31 cellular contexts compared by ENCODE assay signal in the genomic region with DNA sequence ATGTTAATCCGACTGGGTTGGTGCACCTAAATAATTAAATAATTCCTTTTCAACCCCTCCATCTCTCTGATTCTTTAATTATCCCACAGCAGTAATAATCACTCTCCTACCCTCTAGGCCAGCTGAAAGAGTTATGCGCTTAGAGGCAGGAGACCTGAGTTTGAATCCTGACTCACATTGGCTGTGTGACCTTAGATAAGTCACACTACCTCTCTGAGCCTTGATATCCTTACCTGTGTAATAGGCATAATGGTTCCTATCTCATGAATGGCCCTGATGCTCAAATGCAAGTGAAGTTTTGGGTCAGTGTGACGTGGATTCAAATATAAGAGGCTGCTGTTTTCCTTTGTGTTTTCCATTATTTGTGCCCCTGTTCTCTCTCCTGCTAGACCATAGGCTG. TPM values are rescaled to one million over a fixed set of nuclear protein-coding genes. Genes with fewer than 3 reads are reported as not detected.
"Had no signal": no experiment of that assay in that cellular context is flagged by ENCODE, and none has a peak within 500 bp of the region (broad histone marks: within the 10 kb centered on the region; RNA-seq: fewer than 3 reads in every experiment).

No MANE protein-coding gene starts in this region.

- H3K9me3 ChIP-seq: ascending aorta, heart left ventricle, lower lobe of right lung, neutrophil, prostate gland, upper lobe of left lung, vagina had no signal

- H3K27me3 ChIP-seq: ascending aorta, brain microvascular endothelial cell, heart left ventricle, neutrophil, upper lobe of left lung, vagina had no signal

- H3K4me3 Mint-ChIP-seq: activated CD4-positive, alpha-beta T cell treated with anti-CD3 and anti-CD28 coated beads for 36 hours; activated naive CD4-positive, alpha-beta T cell treated with anti-CD3 and anti-CD28 coated beads, Interleukin-2, amount 10 ng/mL, durations not matched to agents 7 days and 5 days; activated naive CD8-positive, alpha-beta T cell treated with anti-CD3 and anti-CD28 coated beads, Interleukin-2, amount 10 ng/mL, durations not matched to agents 7 days and 5 days; effector memory CD8-positive, alpha-beta T cell; natural killer cell treated with Interleukin-12 subunit alpha and Interleukin-12 subunit beta and Interleukin-15 and Interleukin-18, amount 100 ng/mL, for 72 hours; T-cell; T-helper 2 cell treated with Interferon-gamma antibody and Interleukin-4, amounts not matched to agents 5 μg/mL and 100 μg/mL, for 36 hours had no signal

- DNase-seq: activated CD4-positive, alpha-beta T cell treated with anti-CD3 and anti-CD28 coated beads for 36 hours; activated CD4-positive, alpha-beta T cell treated with anti-CD3 and anti-CD28 coated beads, Interleukin-2, amount 50 U/mL, for 4 hours; activated CD4-positive, CD25-positive, alpha-beta regulatory T cell; activated effector memory CD4-positive, alpha-beta T cell treated with Interleukin-2 at 50 U/mL for 16 hours; activated naive CD4-positive, alpha-beta T cell treated with anti-CD3 and anti-CD28 coated beads, Interleukin-2, amount 10 ng/mL, durations not matched to agents 7 days and 5 days; activated naive CD8-positive, alpha-beta T cell treated with anti-CD3 and anti-CD28 coated beads, Interleukin-2, amount 10 ng/mL, durations not matched to agents 7 days and 5 days; activated T-cell treated with anti-CD3 and anti-CD28 coated beads for 4 hours; brain microvascular endothelial cell; cortex of kidney; effector memory CD8-positive, alpha-beta T cell; heart left ventricle; kidney glomerular epithelial cell; lower lobe of right lung; mesenchymal stem cell; stimulated activated CD4-positive, alpha-beta T cell treated with anti-CD3 and anti-CD28 coated beads, Interleukin-2, amount 100 ng/mL, for 48 hours; stimulated activated naive CD8-positive, alpha-beta T cell treated with anti-CD3 and anti-CD28 coated beads, Interleukin-15, Interleukin-2, amounts not matched to agents 100 U/mL and 50 U/mL, for 24 hours; T-cell; upper lobe of left lung had no signal

- H3K9me3 Mint-ChIP-seq: activated naive CD4-positive, alpha-beta T cell treated with anti-CD3 and anti-CD28 coated beads, Interleukin-2, amount 10 ng/mL, durations not matched to agents 7 days and 5 days; activated naive CD8-positive, alpha-beta T cell treated with anti-CD3 and anti-CD28 coated beads, Interleukin-2, amount 10 ng/mL, durations not matched to agents 7 days and 5 days; effector memory CD8-positive, alpha-beta T cell; natural killer cell treated with Interleukin-12 subunit alpha and Interleukin-12 subunit beta and Interleukin-15 and Interleukin-18, amount 100 ng/mL, for 72 hours; T-cell; T-helper 2 cell treated with Interferon-gamma antibody and Interleukin-4, amounts not matched to agents 5 μg/mL and 100 μg/mL, for 36 hours had no signal

- ATAC-seq: activated CD4-positive, alpha-beta T cell treated with anti-CD3 and anti-CD28 coated beads for 36 hours; effector memory CD8-positive, alpha-beta T cell; left lobe of liver; natural killer cell treated with Interleukin-12 subunit alpha and Interleukin-12 subunit beta and Interleukin-15 and Interleukin-18, amount 100 ng/mL, for 72 hours; stimulated activated naive CD8-positive, alpha-beta T cell treated with anti-CD3 and anti-CD28 coated beads, Interleukin-15, Interleukin-2, amounts not matched to agents 100 U/mL and 50 U/mL, for 24 hours; T-cell had no signal

- H3K27me3 Mint-ChIP-seq: activated CD4-positive, alpha-beta T cell treated with anti-CD3 and anti-CD28 coated beads for 36 hours; activated naive CD8-positive, alpha-beta T cell treated with anti-CD3 and anti-CD28 coated beads, Interleukin-2, amount 10 ng/mL, durations not matched to agents 7 days and 5 days; natural killer cell treated with Interleukin-12 subunit alpha and Interleukin-12 subunit beta and Interleukin-15 and Interleukin-18, amount 100 ng/mL, for 72 hours; T-cell had no signal

- H3K4me1 Mint-ChIP-seq: activated naive CD4-positive, alpha-beta T cell treated with anti-CD3 and anti-CD28 coated beads, Interleukin-2, amount 10 ng/mL, durations not matched to agents 7 days and 5 days; T-cell had no signal

- H3K4me1 ChIP-seq: lower lobe of right lung, prostate gland, upper lobe of left lung had no signal

- H3K27ac ChIP-seq: ascending aorta, brain microvascular endothelial cell, lower lobe of right lung, neutrophil, prostate gland, upper lobe of left lung, vagina had no signal

- H3K36me3 Mint-ChIP-seq: activated naive CD4-positive, alpha-beta T cell treated with anti-CD3 and anti-CD28 coated beads, Interleukin-2, amount 10 ng/mL, durations not matched to agents 7 days and 5 days; activated naive CD8-positive, alpha-beta T cell treated with anti-CD3 and anti-CD28 coated beads, Interleukin-2, amount 10 ng/mL, durations not matched to agents 7 days and 5 days; natural killer cell treated with Interleukin-12 subunit alpha and Interleukin-12 subunit beta and Interleukin-15 and Interleukin-18, amount 100 ng/mL, for 72 hours; T-cell had no signal

- H3K27ac Mint-ChIP-seq: activated CD4-positive, alpha-beta T cell treated with anti-CD3 and anti-CD28 coated beads for 36 hours; activated naive CD4-positive, alpha-beta T cell treated with anti-CD3 and anti-CD28 coated beads, Interleukin-2, amount 10 ng/mL, durations not matched to agents 7 days and 5 days; activated naive CD8-positive, alpha-beta T cell treated with anti-CD3 and anti-CD28 coated beads, Interleukin-2, amount 10 ng/mL, durations not matched to agents 7 days and 5 days; natural killer cell treated with Interleukin-12 subunit alpha and Interleukin-12 subunit beta and Interleukin-15 and Interleukin-18, amount 100 ng/mL, for 72 hours; T-cell; T-helper 2 cell treated with Interferon-gamma antibody and Interleukin-4, amounts not matched to agents 5 μg/mL and 100 μg/mL, for 36 hours had no signal

- H3K4me3 ChIP-seq: ascending aorta, heart left ventricle, lower lobe of right lung, prostate gland, upper lobe of left lung, vagina had no signal

- H3K36me3 ChIP-seq: ascending aorta, brain microvascular endothelial cell, lower lobe of right lung, neutrophil, prostate gland, upper lobe of left lung, vagina had no signal

RNA-seq across cellular contexts. Expression of a gene that starts 8.1 kb away (rescaled TPM):
- total RNA-seq: activated CD4-positive, alpha-beta T cell treated with anti-CD3 and anti-CD28 coated beads for 36 hours; activated naive CD8-positive, alpha-beta T cell treated with anti-CD3 and anti-CD28 coated beads, Interleukin-2, amount 10 ng/mL, durations not matched to agents 7 days and 5 days; fibroblast of lung; fibroblast of villous mesenchyme; mononuclear cell; natural killer cell treated with Interleukin-12 subunit alpha and Interleukin-12 subunit beta and Interleukin-15 and Interleukin-18, amount 100 ng/mL, for 72 hours; osteocyte; T-cell had no signal
- polyA plus RNA-seq: fibroblast of lung had no signal

RNA-seq across cellular contexts. Expression of a gene that starts 39.1 kb away (rescaled TPM):
- total RNA-seq: activated CD4-positive, alpha-beta T cell treated with anti-CD3 and anti-CD28 coated beads for 36 hours; ascending aorta; cerebellum; endothelial cell of umbilical vein; fibroblast of villous mesenchyme; mononuclear cell; natural killer cell treated with Interleukin-12 subunit alpha and Interleukin-12 subunit beta and Interleukin-15 and Interleukin-18, amount 100 ng/mL, for 72 hours; osteocyte had no signal
- polyA plus RNA-seq: endothelial cell of umbilical vein had no signal
